13 cellular contexts compared by ENCODE assay signal in genomic region chr2:6554403-6554802, GRCh38.
"Had no signal": no experiment of that assay in that cellular context is flagged by ENCODE, and none has a peak within 500 bp of the region (broad histone marks: within the 10 kb centered on the region; RNA-seq: fewer than 3 reads in every experiment).

No MANE protein-coding gene starts in this region.

- H3K9me3 Mint-ChIP-seq: activated naive CD8-positive, alpha-beta T cell treated with anti-CD3 and anti-CD28 coated beads, Interleukin-2, amount 10 ng/mL, durations not matched to agents 7 days and 5 days had no signal

- H3K4me1 Mint-ChIP-seq: activated naive CD8-positive, alpha-beta T cell treated with anti-CD3 and anti-CD28 coated beads, Interleukin-2, amount 10 ng/mL, durations not matched to agents 7 days and 5 days; naive B cell had no signal

- H3K4me3 ChIP-seq: colonic mucosa, left ventricle myocardium inferior, ovary had no signal

- H3K36me3 Mint-ChIP-seq: activated naive CD8-positive, alpha-beta T cell treated with anti-CD3 and anti-CD28 coated beads, Interleukin-2, amount 10 ng/mL, durations not matched to agents 7 days and 5 days; brain had no signal

- ATAC-seq: esophagus mucosa had no signal

- H3K4me3 Mint-ChIP-seq: activated naive CD8-positive, alpha-beta T cell treated with anti-CD3 and anti-CD28 coated beads, Interleukin-2, amount 10 ng/mL, durations not matched to agents 7 days and 5 days; activated T-helper 1 cell treated with anti-CD3 and anti-CD28 coated beads, Interleukin-12 subunit alpha, Interleukin-12 subunit beta, Interleukin-2, Interleukin-4 antibody, amounts not matched to agents 30 ng/mL and 10 ng/mL and 1 ng/mL, durations not matched to agents 14 hours and 24 hours and 36 hours; brain; naive B cell had no signal

- H3K27ac ChIP-seq: colonic mucosa, left ventricle myocardium inferior, ovary had no signal

- H3K27ac Mint-ChIP-seq: activated naive CD8-positive, alpha-beta T cell treated with anti-CD3 and anti-CD28 coated beads, Interleukin-2, amount 10 ng/mL, durations not matched to agents 7 days and 5 days; activated T-helper 1 cell treated with anti-CD3 and anti-CD28 coated beads, Interleukin-12 subunit alpha, Interleukin-12 subunit beta, Interleukin-2, Interleukin-4 antibody, amounts not matched to agents 30 ng/mL and 10 ng/mL and 1 ng/mL, durations not matched to agents 14 hours and 24 hours and 36 hours; naive B cell had no signal

- H3K4me1 ChIP-seq: colonic mucosa, left ventricle myocardium inferior had no signal

- H3K27me3 ChIP-seq: colonic mucosa, ovary had no signal

- H3K9me3 ChIP-seq: colonic mucosa, left ventricle myocardium inferior, ovary had no signal

- H3K27me3 Mint-ChIP-seq: activated naive CD8-positive, alpha-beta T cell treated with anti-CD3 and anti-CD28 coated beads, Interleukin-2, amount 10 ng/mL, durations not matched to agents 7 days and 5 days had no signal

- DNase-seq: activated CD4-positive, CD25-positive, alpha-beta regulatory T cell treated with anti-CD3 and anti-CD28 coated beads, Interleukin-2, amount 50 U/mL, for 72 hours; activated naive CD4-positive, alpha-beta T cell; activated naive CD8-positive, alpha-beta T cell treated with anti-CD3 and anti-CD28 coated beads, Interleukin-2, amount 10 ng/mL, durations not matched to agents 7 days and 5 days; central memory CD4-positive, alpha-beta T cell; colonic mucosa; left ventricle myocardium inferior; naive B cell; ovary; stimulated activated CD4-positive, alpha-beta T cell treated with anti-CD3 and anti-CD28 coated beads, Interleukin-12 subunit alpha, Interleukin-12 subunit beta, amount 100 ng/mL, for 4 hours; stimulated activated CD4-positive, alpha-beta T cell treated with anti-CD3 and anti-CD28 coated beads, Interleukin-2, amount 100 ng/mL, for 24 hours had no signal

- H3K36me3 ChIP-seq: colonic mucosa, left ventricle myocardium inferior, ovary had no signal
